ENCODE assay signal across 29 cellular contexts in the genomic region with DNA sequence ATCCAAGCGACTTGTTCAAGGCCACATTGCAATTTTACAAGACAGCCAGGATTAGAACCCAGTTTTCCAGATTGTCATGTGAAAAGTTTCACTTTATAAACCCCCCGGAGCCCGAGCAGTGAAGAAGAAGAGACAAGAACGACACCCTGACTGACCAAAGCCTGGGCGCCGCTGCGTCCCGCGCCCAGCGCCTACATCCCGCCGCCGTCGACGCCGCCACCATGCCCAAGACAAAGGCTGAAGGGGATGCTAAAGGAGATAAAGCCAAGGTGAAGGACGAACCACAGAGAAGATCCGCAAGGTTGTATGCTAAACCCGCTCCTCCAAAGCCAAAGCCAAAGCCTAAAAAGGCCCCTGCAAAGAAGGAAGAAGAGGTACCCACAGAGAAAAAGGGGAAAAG.
"Had no signal": no experiment of that assay in that cellular context is flagged by ENCODE, and none has a peak within 500 bp of the region (broad histone marks: within the 10 kb centered on the region; RNA-seq: fewer than 3 reads in every experiment).

No MANE protein-coding gene starts in this region.

- H3K9me3 Mint-ChIP-seq: dendritic cell treated with granulocyte-macrophage colony-stimulating factor and Interleukin-4, amounts not matched to agents 40 ng/mL and 50 ng/mL, for 4 days; effector memory CD8-positive, alpha-beta T cell; endodermal cell had no signal

- H3K27me3 ChIP-seq: colonic mucosa, esophagus muscularis mucosa, foreskin keratinocyte, gastrocnemius medialis, gastroesophageal sphincter had no signal

- H3K27me3 Mint-ChIP-seq: dendritic cell treated with granulocyte-macrophage colony-stimulating factor and Interleukin-4, amounts not matched to agents 40 ng/mL and 50 ng/mL, for 4 days had no signal

- H3K27ac Mint-ChIP-seq: dendritic cell treated with granulocyte-macrophage colony-stimulating factor and Interleukin-4, amounts not matched to agents 40 ng/mL and 50 ng/mL, for 4 days; effector memory CD8-positive, alpha-beta T cell; endodermal cell had no signal

- H3K4me1 ChIP-seq: colonic mucosa, esophagus squamous epithelium, foreskin keratinocyte, gastrocnemius medialis, heart left ventricle, heart right ventricle had no signal

- H3K4me3 ChIP-seq: colonic mucosa, coronary artery, dorsolateral prefrontal cortex, esophagus muscularis mucosa, esophagus squamous epithelium, gastrocnemius medialis, gastroesophageal sphincter, heart left ventricle, heart right ventricle had no signal

- H3K9me3 ChIP-seq: colonic mucosa, esophagus muscularis mucosa, esophagus squamous epithelium, gastrocnemius medialis, gastroesophageal sphincter, heart left ventricle, heart right ventricle had no signal

- H3K27ac ChIP-seq: colonic mucosa, coronary artery, dorsolateral prefrontal cortex, epithelial cell of prostate, esophagus muscularis mucosa, esophagus squamous epithelium, foreskin keratinocyte, gastrocnemius medialis, gastroesophageal sphincter, heart left ventricle, heart right ventricle had no signal

- ATAC-seq: effector memory CD8-positive, alpha-beta T cell; esophagus mucosa; foreskin keratinocyte; gastrocnemius medialis; gastroesophageal sphincter; heart left ventricle; heart right ventricle had no signal

- DNase-seq: colonic mucosa; cortex of kidney; dermis blood vessel endothelial cell; dorsolateral prefrontal cortex; effector CD4-positive, alpha-beta T cell; effector CD8-positive, alpha-beta T cell; effector memory CD4-positive, alpha-beta T cell; effector memory CD8-positive, alpha-beta T cell; endodermal cell; erythroblast; esophagus squamous epithelium; foreskin fibroblast; foreskin keratinocyte; foreskin melanocyte; gastrocnemius medialis; glutamatergic neuron; head of caudate nucleus; heart left ventricle; heart right ventricle had no signal

- H3K4me3 Mint-ChIP-seq: dendritic cell treated with granulocyte-macrophage colony-stimulating factor and Interleukin-4, amounts not matched to agents 40 ng/mL and 50 ng/mL, for 4 days; effector memory CD8-positive, alpha-beta T cell; endodermal cell had no signal

- FAIRE-seq: colon, endometrium, endothelial cell of umbilical vein, frontal cortex had no signal

- H3K36me3 ChIP-seq: colonic mucosa, esophagus muscularis mucosa, esophagus squamous epithelium, gastrocnemius medialis, gastroesophageal sphincter, heart left ventricle, heart right ventricle had no signal
